In the genomic region with DNA sequence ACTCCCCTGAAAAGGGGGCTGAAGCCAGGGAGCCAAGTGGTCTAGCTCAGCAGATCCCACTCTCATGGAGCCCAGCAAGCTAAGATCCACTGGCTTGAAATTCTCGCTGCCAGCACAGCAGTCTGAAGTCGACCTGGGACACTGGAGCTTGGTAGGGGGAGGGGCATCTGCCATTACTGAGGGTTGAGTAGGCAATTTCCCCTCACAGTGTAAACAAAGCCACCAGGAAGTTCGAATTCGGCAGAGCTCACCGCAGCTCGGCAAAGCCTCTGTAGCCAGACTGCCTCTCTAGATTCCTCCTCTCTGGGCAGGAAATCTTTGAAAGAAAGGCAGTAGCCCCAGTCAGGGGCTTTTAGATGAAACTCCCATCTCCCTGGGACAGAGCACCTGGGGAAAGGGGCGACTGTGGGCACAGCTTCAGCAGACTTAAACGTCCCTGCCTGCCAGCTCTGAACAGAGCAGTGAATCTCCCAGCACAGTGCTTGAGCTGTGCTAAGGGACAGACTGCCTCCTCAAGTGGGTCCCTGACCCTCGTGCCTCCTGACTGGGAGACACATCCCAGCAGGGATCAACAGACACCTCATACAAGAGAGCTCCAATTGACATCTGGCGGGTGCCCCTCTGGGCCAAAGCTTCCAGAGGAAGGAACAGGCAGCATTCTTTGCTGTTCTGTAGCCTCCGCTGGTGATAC, we compare ENCODE assay signal across 9 cellular contexts. TPM values are rescaled to one million over a fixed set of nuclear protein-coding genes. Genes with fewer than 3 reads are reported as not detected.
DNase-seq lines count a peak whose midpoint lies in the region; ATAC-seq and TF ChIP-seq lines count a peak whose summit lies in the region.
"Not testable (repeated sequence)": the region's sequence is repeated elsewhere in the genome, so short reads cannot be mapped to it uniquely, and the experiment has no call there.
"Had no signal": no experiment of that assay in that cellular context is flagged by ENCODE, and none has a peak within 500 bp of the region (broad histone marks: within the 10 kb centered on the region; RNA-seq: fewer than 3 reads in every experiment).

No MANE protein-coding gene starts in this region.

- DNase-seq in EH (ENCODE audit: low read depth): peak; percentile 68
- DNase-seq in MV-4-11 (lab: John Stamatoyannopoulos, UW): peak; percentile 79
- not testable (repeated sequence) for DNase-seq in Panc1 (ENCODE audit: low read depth, low spot score)
- DNase-seq in activated effector memory CD4-positive, alpha-beta T cell treated with Interleukin-2 at 50 U/mL for 16 hours: peak; percentile 12
- DNase-seq in effector memory CD8-positive, alpha-beta T cell: peak in 2 of 3 experiments; percentile 27 to 28
- peak in 2 of 3 donors; percentile 12 to 44 for DNase-seq in immature natural killer cell
- DNase-seq in upper lobe of right lung: peak; percentile 75

- peak overlapping the region in 1 of 2 donors; percentile 88 for H3K27ac Mint-ChIP-seq in effector memory CD8-positive, alpha-beta T cell
- H3K27ac Mint-ChIP-seq in immature natural killer cell: peak overlapping the region in 2 of 6 donors; percentile 26 to 43

- H3K9me3 ChIP-seq in Panc1 (ENCODE audit: control insufficient read depth, insufficient read depth, low read depth, low read length); neutrophil; upper lobe of right lung: not testable (repeated sequence)

- not testable (repeated sequence) for ATAC-seq in Panc1
- peak; percentile 79 for ATAC-seq in effector memory CD8-positive, alpha-beta T cell (replicated peaks)
- ATAC-seq in upper lobe of right lung: peak; percentile 73

- in situ Hi-C loops in Panc1 (cut with HindIII; ENCODE audit: low pct_unique_long_range_greater_than_20kb, low sequenced_read_pairs): not testable (repeated sequence)

- not testable (repeated sequence) for BruUV-seq in Panc1 (replicated peaks; lab: Mats Ljungman, UMichigan)

- peaks cover 10 to 27% of the 10 kb centered on the region in 2 donors for H3K27me3 Mint-ChIP-seq in effector memory CD8-positive, alpha-beta T cell
- H3K27me3 Mint-ChIP-seq in immature natural killer cell (ENCODE audit: low read depth in 3 of 3): not testable (repeated sequence)

- not testable (repeated sequence) for TF ChIP-seq CTCF in Panc1 (IDR thresholded peaks at IDR 0.05); neutrophil (IDR thresholded peaks at IDR 0.05); upper lobe of right lung (IDR thresholded peaks at IDR 0.05)

- H3K4me1 Mint-ChIP-seq in effector memory CD8-positive, alpha-beta T cell (ENCODE audit: low read depth in 2 of 2): peaks cover 0 to 11% of the 10 kb centered on the region in 2 donors
- peaks cover 8 to 13% of the 10 kb centered on the region in 2 donors for H3K4me1 Mint-ChIP-seq in immature natural killer cell

- CTCF ChIA-PET in Panc1 (lab: Charles Lee): interaction anchor here (1.0 kb wide), 1 partner anchor 89 kb away, joined by 3 read pairs; no protein-coding TSS in a partner anchor

- not testable (repeated sequence) for H3K4me3 ChIP-seq in Panc1 (ENCODE audit: low read depth in 2 of 2, low read length in 2 of 2)
- H3K4me3 ChIP-seq in neutrophil (ENCODE audit: low read depth in 1 of 2, low read length in 1 of 2): peak overlapping the region in 1 of 2 experiments; percentile 14
- H3K4me3 ChIP-seq in upper lobe of right lung: peak overlapping the region; percentile 16

- H3K36me3 ChIP-seq in Panc1 (ENCODE audit: control insufficient read depth, insufficient read depth, low read length); neutrophil; upper lobe of right lung: not testable (repeated sequence)

- H3K4me1 ChIP-seq in Panc1 (ENCODE audit: control insufficient read depth, insufficient read depth, low read length); neutrophil (ENCODE audit: control insufficient read depth in 1 of 2, insufficient read depth in 1 of 2, low read depth in 1 of 2, low read length in 1 of 2); upper lobe of right lung: not testable (repeated sequence)

- H3K9me3 Mint-ChIP-seq in effector memory CD8-positive, alpha-beta T cell; immature natural killer cell: not testable (repeated sequence)

- H3K27me3 ChIP-seq in Panc1 (ENCODE audit: control insufficient read depth, insufficient read depth, low read length); neutrophil; upper lobe of right lung: not testable (repeated sequence)

- H3K27ac ChIP-seq in Panc1 (ENCODE audit: low read length) (peak overlapping the region; percentile 9; the same call in 1 of the 2 replicates), neutrophil (peak overlapping the region; percentile 71), upper lobe of right lung (peak overlapping the region; percentile 30)

- intact Hi-C loops in Panc1 (cut with micrococcal nuclease; ENCODE audit: unreplicated experiment); upper lobe of right lung (cut with DNase I): not testable (repeated sequence)

- not testable (repeated sequence) for H3K36me3 Mint-ChIP-seq in effector memory CD8-positive, alpha-beta T cell (ENCODE audit: insufficient read depth)
- peaks cover 0 to 16% (median 6%) of the 10 kb centered on the region in 3 donors for H3K36me3 Mint-ChIP-seq in immature natural killer cell

- peak overlapping the region in 1 of 2 donors; percentile 70 for H3K4me3 Mint-ChIP-seq in effector memory CD8-positive, alpha-beta T cell
- peak overlapping the region in 3 of 5 donors; percentile 6 to 49 (median 13) for H3K4me3 Mint-ChIP-seq in immature natural killer cell

- POLR2A ChIA-PET in Panc1 (lab: Charles Lee): interaction anchor here (0.6 kb wide), 1 partner anchor 44 kb away, joined by 3 read pairs; no protein-coding TSS in a partner anchor

RNA-seq across cellular contexts. Expression of a gene that starts 18.8 kb away (rescaled TPM):
- total RNA-seq in Panc1 (2021; ENCODE audit: unreplicated experiment) (0.08 TPM), upper lobe of right lung (109 TPM)
- polyA plus RNA-seq in Panc1 (2012; ENCODE audit: insufficient read length): not detected
- polyA plus RNA-seq in immature natural killer cell: not detected
- total RNA-seq: spleen had no signal

Comparison
In these comparisons a context has a peak if more than half of its experiments do, and no peak if none do; other contexts are left out.
1. H3K27ac ChIP-seq: peak in every context shown above with its lines; median percentile 71 in neutrophil; 30 in upper lobe of right lung; 9 in Panc1.
2. RNA of a gene that starts 18.8 kb away (total RNA-seq): 109 TPM in upper lobe of right lung (single experiment); 0.08 TPM in Panc1 (single experiment); every median in the first group is over 100 times any median in the second.